Comparison of ENCODE assay signal across 8 cellular contexts in genomic region chr1:156572663-156573018, GRCh38. TPM values are rescaled to one million over a fixed set of nuclear protein-coding genes. Genes with fewer than 3 reads are reported as not detected.
DNase-seq lines count a peak whose midpoint lies in the region; ATAC-seq and TF ChIP-seq lines count a peak whose summit lies in the region.

No MANE protein-coding gene starts in this region.

- TF ChIP-seq CTCF in GM12864 (IDR thresholded peaks at IDR 0.05; ENCODE audit: low read depth, low read length, missing control alignments) (no peak), Peyer's patch (IDR thresholded peaks at IDR 0.05) (no peak), epithelial cell of proximal tubule (conservative IDR thresholded peaks at IDR 0.05; ENCODE audit: low read depth, low read length) (no peak)

- DNase-seq in GM12864 (ENCODE audit: low read depth): no peak
- DNase-seq in Peyer's patch: no peak
- DNase-seq in epithelial cell of proximal tubule (ENCODE audit: low read depth): no peak
- DNase-seq in skeletal muscle cell (ENCODE audit: low read depth): no peak
- DNase-seq in GM19240 (ENCODE audit: insufficient read length, low spot score): no peak
- DNase-seq in NCI-H2107 treated with DMSO at 0.1 percent for 48 hours (lab: John Stamatoyannopoulos, UW; ENCODE audit: unreplicated experiment): no peak
- no peak for DNase-seq in NCI-H128 (lab: John Stamatoyannopoulos, UW; ENCODE audit: unreplicated experiment)

- ATAC-seq in HG02678 (IDR thresholded peaks at IDR 0.05; ENCODE audit: unreplicated experiment): no peak

- peak overlapping the region; percentile 83 for H3K4me3 ChIP-seq in GM12864 (ENCODE audit: low read depth, low read length)
- peak overlapping the region in 3 of 4 donors; percentile 40 to 54 (median 50) for H3K4me3 ChIP-seq in Peyer's patch
- peak overlapping the region; percentile 61 for H3K4me3 ChIP-seq in epithelial cell of proximal tubule (ENCODE audit: low read depth, low read length)
- peak overlapping the region; percentile 61 for H3K4me3 ChIP-seq in skeletal muscle cell (ENCODE audit: low read depth, low read length)

- peaks cover 0 to 21% (median 7%) of the 10 kb centered on the region in 4 donors for H3K4me1 ChIP-seq in Peyer's patch

- no peak for TF ChIP-seq POLR2A in Peyer's patch (IDR thresholded peaks at IDR 0.05)

- H3K36me3 ChIP-seq in Peyer's patch: no peaks in the 10 kb centered on the region

- no peak overlapping the region for H3K27ac ChIP-seq in Peyer's patch

- H3K9me3 ChIP-seq in Peyer's patch: no peaks in the 10 kb centered on the region

- no peaks in the 10 kb centered on the region for H3K27me3 ChIP-seq in Peyer's patch

RNA-seq across cellular contexts. Expression of gene IQGAP3, which starts 0.3 kb away (rescaled TPM):
- total RNA-seq in Peyer's patch (10 to 100 TPM in 1 of 4 donors, 1 to 10 TPM in 3; 5.4 to 45.4 (median 8.2) TPM), epithelial cell of proximal tubule (65.0 and 65.3 TPM in 2 replicates)

RNA-seq across cellular contexts. Expression of gene TTC24, which starts 6.9 kb away (rescaled TPM):
- not detected for total RNA-seq in Peyer's patch
- total RNA-seq in epithelial cell of proximal tubule: not detected in 2 replicates

RNA-seq across cellular contexts. Expression of gene NAXE, which starts 18.9 kb away (rescaled TPM):
- total RNA-seq in Peyer's patch (10 to 100 TPM; 38.0 to 96.5 (median 73.1) TPM), epithelial cell of proximal tubule (124 and 127 TPM in 2 replicates)

RNA-seq across cellular contexts. Expression of gene GPATCH4, which starts 28.6 kb away (rescaled TPM):
- total RNA-seq in Peyer's patch: 10 to 100 TPM in 2 of 4 donors, 1 to 10 TPM in 2; 6.3 to 38.0 (median 11.3) TPM
- 15.9 and 22.9 TPM in 2 replicates for total RNA-seq in epithelial cell of proximal tubule

RNA-seq across cellular contexts. Expression of gene HAPLN2, which starts 46.6 kb away (rescaled TPM):
- 1 to 10 TPM in 3 of 4 donors, not detected in 1; 1.9 to 2.2 (median 2.1) TPM for total RNA-seq in Peyer's patch
- not detected in 2 replicates for total RNA-seq in epithelial cell of proximal tubule
